ENCODE assay signal across 15 cellular contexts in the genomic region with DNA sequence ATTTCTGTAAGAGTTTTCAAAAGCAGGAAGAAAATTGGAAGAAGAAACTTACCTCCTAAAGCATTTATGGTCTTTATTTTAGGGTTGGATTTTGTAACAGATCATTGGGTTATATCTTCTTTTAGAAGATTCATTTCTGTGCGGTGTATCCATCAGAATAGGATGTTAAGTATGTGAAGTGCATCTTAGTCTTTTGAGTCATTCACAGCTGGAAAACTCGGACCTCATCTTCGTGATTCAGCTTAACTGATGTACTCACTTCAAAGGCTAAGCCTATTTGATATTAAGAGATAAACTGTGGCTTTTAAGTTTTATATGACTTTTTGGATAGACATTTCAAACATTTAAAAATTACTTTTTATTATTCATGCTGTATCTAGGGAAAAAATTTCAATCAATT. TPM values are rescaled to one million over a fixed set of nuclear protein-coding genes. Genes with fewer than 3 reads are reported as not detected.
A peak's percentile ranks its signal among the peaks of the same experiment; 100 is the strongest.
DNase-seq lines count a peak whose midpoint lies in the region; ATAC-seq, FAIRE-seq and TF ChIP-seq lines count a peak whose summit lies in the region.
"Had no signal": no experiment of that assay in that cellular context is flagged by ENCODE, and none has a peak within 500 bp of the region (broad histone marks: within the 10 kb centered on the region; RNA-seq: fewer than 3 reads in every experiment).

No MANE protein-coding gene starts in this region.

- H2AFZ ChIP-seq in endothelial cell of umbilical vein (ENCODE audit: low read depth, low read length): no peak overlapping the region

- POLR2A ChIA-PET in endothelial cell of umbilical vein (lab: Charles Lee): interaction anchor here (0.6 to 2.9 kb wide), 8 partner anchors 13 to 97 kb away, joined by 3 to 43 read pairs (median 3); a partner anchor contains a TSS

- 89 to 92% methylated on average over 3 of the region's 3 CpGs for WGBS in pancreas, 2 donors

- no peak for ATAC-seq in pancreas
- ATAC-seq: K562 had no signal

- H3K27ac ChIP-seq in endothelial cell of umbilical vein (ENCODE audit: insufficient read depth, low read depth, low read length): peak overlapping the region; percentile 98
- H3K27ac ChIP-seq in pancreas: peak overlapping the region in 3 of 4 donors; percentile 3 to 82 (median 80)
- H3K27ac ChIP-seq: neutrophil had no signal

- no peaks in the 10 kb centered on the region for H4K20me1 ChIP-seq in endothelial cell of umbilical vein (replicated peaks; ENCODE audit: control insufficient read depth, extremely low read depth, insufficient read depth, low read length)

- no peaks in the 10 kb centered on the region for H3K36me3 ChIP-seq in endothelial cell of umbilical vein (ENCODE audit: control insufficient read depth in 2 of 2, extremely low read depth in 1 of 2, insufficient read depth in 2 of 2, low read length in 2 of 2)
- no peaks in the 10 kb centered on the region for H3K36me3 ChIP-seq in pancreas
- H3K36me3 ChIP-seq: neutrophil had no signal

- H3K4me3 ChIP-seq in endothelial cell of umbilical vein (replicated peaks in 1 of 3; ENCODE audit: insufficient read depth in 1 of 3, low read depth in 1 of 3, low read length in 3 of 3) (no peak overlapping the region), pancreas (no peak overlapping the region)
- H3K4me3 ChIP-seq: K562 had no signal

- no peaks in the 10 kb centered on the region for H3K9me1 ChIP-seq in endothelial cell of umbilical vein (replicated peaks; ENCODE audit: control insufficient read depth, extremely low read depth, insufficient read depth, low read length)

- no peaks in the 10 kb centered on the region for H3K79me2 ChIP-seq in endothelial cell of umbilical vein (ENCODE audit: control insufficient read depth, insufficient read depth, low read length)

- DNase-seq in Daoy (ENCODE audit: low read depth): peak; percentile 87
- DNase-seq in RCC 7860 (ENCODE audit: low spot score): peak; percentile 83
- peak; percentile 69 for DNase-seq in endothelial cell of umbilical vein (ENCODE audit: low read depth, low spot score)
- no peak for DNase-seq in pancreas
- DNase-seq in NCI-H1694 (lab: John Stamatoyannopoulos, UW): no peak
- no peak for DNase-seq in activated CD8-positive, alpha-beta memory T cell treated with anti-CD3 and anti-CD28 coated beads for 24 hours
- DNase-seq in NCI-H2171 (lab: John Stamatoyannopoulos, UW): no peak
- no peak for DNase-seq in GM12891 (ENCODE audit: insufficient read length, low spot score)
- DNase-seq: activated CD8-positive, alpha-beta memory T cell treated with anti-CD3 and anti-CD28 coated beads, Interleukin-2, amount 50 U/mL, for 4 hours; H9; NCI-H2227 treated with DMSO at 0.1 percent for 48 hours; stimulated activated CD4-positive, alpha-beta T cell treated with anti-CD3 and anti-CD28 coated beads, Interleukin-4, amount 100 ng/mL, for 1 hour; stimulated activated naive CD4-positive, alpha-beta T cell treated with Interleukin-2 at 50 U/mL for 16 hours had no signal

- dilution Hi-C loops in endothelial cell of umbilical vein (cut with MboI; ENCODE audit: extremely low pct_ligation_motif_present, low sequenced_read_pairs): no loop called here

- no peak for FAIRE-seq in RCC 7860 (lab: Jason Lieb, UNC)
- no peak for FAIRE-seq in endothelial cell of umbilical vein (lab: Jason Lieb, UNC)
- FAIRE-seq in pancreas (lab: Jason Lieb, UNC): no peak
- no peak for FAIRE-seq in GM12891 (lab: Jason Lieb, UNC)
- FAIRE-seq: K562 had no signal

- H3K4me1 ChIP-seq in endothelial cell of umbilical vein (ENCODE audit: control insufficient read depth, extremely low read depth, insufficient read depth, low read length): peaks cover 46% of the 10 kb centered on the region
- H3K4me1 ChIP-seq in pancreas: peaks cover 4 to 14% (median 5%) of the 10 kb centered on the region in 3 donors

- BruUV-seq in endothelial cell of umbilical vein (replicated peaks; lab: Mats Ljungman, UMichigan): TSS peak; percentile 68

- H3K4me2 ChIP-seq in endothelial cell of umbilical vein (ENCODE audit: insufficient read depth, low read length): peak overlapping the region; percentile 52

- no peaks in the 10 kb centered on the region for H3K9me3 ChIP-seq in endothelial cell of umbilical vein (replicated peaks; ENCODE audit: control insufficient read depth, insufficient read depth, low read length)
- H3K9me3 ChIP-seq in pancreas: no peaks in the 10 kb centered on the region
- H3K9me3 ChIP-seq: neutrophil had no signal

- H3K27me3 ChIP-seq in endothelial cell of umbilical vein (ENCODE audit: control insufficient read depth in 2 of 2, insufficient read depth in 2 of 2, low read length in 2 of 2) (no peaks in the 10 kb centered on the region), pancreas (no peaks in the 10 kb centered on the region)
- H3K27me3 ChIP-seq: neutrophil had no signal

- TF ChIP-seq POLR2A in endothelial cell of umbilical vein (IDR thresholded peaks at IDR 0.05; ENCODE audit: low read depth, low read length) (no peak), GM12891 (IDR thresholded peaks at IDR 0.05; ENCODE audit: low read depth, low read length) (no peak)

- CTCF ChIA-PET in endothelial cell of umbilical vein (lab: Charles Lee): interaction anchor here (0.8 to 5.4 kb wide), 11 partner anchors 12 to 98 kb away, joined by 3 to 49 read pairs (median 5); a partner anchor contains a TSS

- intact Hi-C loops in endothelial cell of umbilical vein (cut with micrococcal nuclease): loop anchor here (1.0 to 5.0 kb wide), 3 partner anchors 98 to 420 kb away; a partner anchor contains a TSS
- intact Hi-C loops in pancreas (cut with DNase I): no loop called here

- TF ChIP-seq CTCF in endothelial cell of umbilical vein (IDR thresholded peaks at IDR 0.05; ENCODE audit: extremely low read depth in 1 of 2, insufficient read depth in 1 of 2, low read depth in 1 of 2, low read length in 2 of 2): no peak
- TF ChIP-seq CTCF in pancreas (IDR thresholded peaks at IDR 0.05): no peak

- H3K9ac ChIP-seq in endothelial cell of umbilical vein (replicated peaks; ENCODE audit: extremely low read depth, insufficient read depth, low read length): peak overlapping the region; percentile 56

TF ChIP-seq in endothelial cell of umbilical vein, 7 proteins besides CTCF, POLR2A, EP300 and RAD21:
- no peak for TF ChIP-seq EZH2 (IDR thresholded peaks at IDR 0.05; ENCODE audit: borderline replicate concordance, low read depth, low read length, severe bottlenecking)
- TF ChIP-seq, protein P1, sequence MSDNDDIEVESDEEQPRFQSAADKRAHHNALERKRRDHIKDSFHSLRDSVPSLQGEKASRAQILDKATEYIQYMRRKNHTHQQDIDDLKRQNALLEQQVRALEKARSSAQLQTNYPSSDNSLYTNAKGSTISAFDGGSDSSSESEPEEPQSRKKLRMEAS (IDR thresholded peaks at IDR 0.05; ENCODE audit: insufficient read depth, insufficient read length): no peak
- no peak for TF ChIP-seq GATA2 (IDR thresholded peaks at IDR 0.05; ENCODE audit: insufficient read depth, insufficient read length, low read depth, low read length)
- peak; percentile 10 for TF ChIP-seq JUN (IDR thresholded peaks at IDR 0.05; ENCODE audit: borderline replicate concordance, insufficient read depth, insufficient read length, low read depth)
- no peak for TF ChIP-seq MYC (IDR thresholded peaks at IDR 0.05; ENCODE audit: low read depth, low read length)
- peak; percentile 33 for TF ChIP-seq FOS (IDR thresholded peaks at IDR 0.05; ENCODE audit: borderline replicate concordance, insufficient read depth, low read length)
- no peak for TF ChIP-seq POLR2AphosphoS5 (IDR thresholded peaks at IDR 0.05; ENCODE audit: insufficient read depth, low read depth, low read length)

TF ChIP-seq in GM12891, 5 proteins besides CTCF, POLR2A, EP300 and RAD21:
- TF ChIP-seq PAX5 (IDR thresholded peaks at IDR 0.05; ENCODE audit: insufficient read depth, low read length, severe bottlenecking) (no peak), SPI1 (IDR thresholded peaks at IDR 0.05; ENCODE audit: low read depth, low read length) (no peak)
TF ChIP-seq in GM12891: peak in this region for 0.

RNA-seq across cellular contexts. Expression of a gene that starts 56.3 kb away (rescaled TPM):
- 0.29 and 0.48 TPM in 2 replicates for total RNA-seq in Daoy (2014; rRNA removed; shearing (Covaris generic))
- 7.7 and 9.6 TPM in 2 replicates for total RNA-seq in endothelial cell of umbilical vein
- 2.1 and 2.8 TPM in 2 replicates for polyA plus RNA-seq in endothelial cell of umbilical vein
- 2.9 and 3.1 TPM in 2 replicates for polyA plus RNA-seq in endothelial cell of umbilical vein (2011; cell fraction: cytosol; rRNA removed)
- polyA plus RNA-seq in endothelial cell of umbilical vein (2011; cell fraction: nucleus; rRNA removed): 2.8 and 3.6 TPM in 2 replicates
- 1.4 and 2.8 TPM in 2 replicates for polyA plus RNA-seq in endothelial cell of umbilical vein (2012)
- polyA minus RNA-seq in endothelial cell of umbilical vein: 4.6 and 5.6 TPM in 2 replicates
- not detected for polyA minus RNA-seq in endothelial cell of umbilical vein (2011; cell fraction: cytosol; rRNA and poly(A)+ RNA removed)
- 13.6 and 15.2 TPM in 2 replicates for polyA minus RNA-seq in endothelial cell of umbilical vein (2011; cell fraction: nucleus; rRNA and poly(A)+ RNA removed)
- total RNA-seq in pancreas: 10 to 100 TPM; 10.8 to 22.1 (median 14.4) TPM
- 1 to 10 TPM; 6.3 to 8.1 TPM for polyA plus RNA-seq in pancreas
- polyA plus RNA-seq in GM12891 (2012; ENCODE audit: low read depth, missing spikeins): 0.86 TPM

Comparison
In these comparisons a context has a peak if more than half of its experiments do, and no peak if none do; other contexts are left out.
1. DNase-seq: peak in Daoy (single experiment), RCC 7860 (single experiment) and endothelial cell of umbilical vein (single experiment); none in pancreas (0 of 6), NCI-H1694 (single experiment), activated CD8-positive, alpha-beta memory T cell treated with anti-CD3 and anti-CD28 coated beads for 24 hours (single experiment), NCI-H2171 (single experiment) and GM12891 (single experiment).